ENCODE assay signal across 17 cellular contexts in the genomic region with DNA sequence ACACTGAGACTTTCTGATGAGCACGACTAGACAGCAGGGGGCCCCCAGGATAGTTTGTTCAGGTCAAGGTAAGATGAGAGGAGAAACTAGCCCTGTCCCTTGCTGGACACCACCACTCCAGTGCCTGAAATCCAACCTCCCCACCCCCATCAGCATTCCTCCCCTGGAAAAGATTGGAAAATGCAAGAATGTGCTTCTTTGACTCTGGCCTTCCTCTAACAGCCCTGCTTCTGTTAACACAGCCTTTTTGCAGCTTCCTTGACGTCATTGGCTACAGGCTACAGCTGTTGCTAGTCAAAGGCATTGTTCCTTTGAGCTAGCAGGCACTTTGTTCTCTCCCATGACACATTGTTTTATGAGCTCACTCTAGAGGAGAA. TPM values are rescaled to one million over a fixed set of nuclear protein-coding genes. Genes with fewer than 3 reads are reported as not detected.
DNase-seq lines count a peak whose midpoint lies in the region; ATAC-seq and TF ChIP-seq lines count a peak whose summit lies in the region.
"Had no signal": no experiment of that assay in that cellular context is flagged by ENCODE, and none has a peak within 500 bp of the region (broad histone marks: within the 10 kb centered on the region; RNA-seq: fewer than 3 reads in every experiment).

No MANE protein-coding gene starts in this region.

- peaks cover 20% of the 10 kb centered on the region for H3K27me3 Mint-ChIP-seq in activated CD4-positive, alpha-beta memory T cell treated with anti-CD3 and anti-CD28 coated beads, Interleukin-2, amount 10 ng/mL, durations not matched to agents 7 days and 5 days

- no peak for TF ChIP-seq POLR2A in IMR-90 (IDR thresholded peaks at IDR 0.05; ENCODE audit: low read depth, low read length)

- POLR2A ChIA-PET in IMR-90 (lab: Charles Lee; ENCODE audit: unreplicated experiment): no interaction called here
- POLR2A ChIA-PET in activated CD4-positive, alpha-beta memory T cell treated with anti-CD3 and anti-CD28 coated beads, Interleukin-2, amount 10 ng/mL, durations not matched to agents 7 days and 5 days (lab: Charles Lee): no interaction called here

- TF ChIP-seq RAD21 in IMR-90 (IDR thresholded peaks at IDR 0.05; ENCODE audit: low read length): no peak

- H2BK15ac ChIP-seq in IMR-90 (ENCODE audit: low read depth, low read length): peak overlapping the region; percentile 9; the same call in 1 of the 3 replicates

- TF ChIP-seq CTCF in IMR-90 (conservative IDR thresholded peaks at IDR 0.05; ENCODE audit: low read depth, low read length): no peak
- no peak for TF ChIP-seq CTCF in cardiac fibroblast (IDR thresholded peaks at IDR 0.05; ENCODE audit: low read depth, low read length)

- H3K23ac ChIP-seq in IMR-90 (ENCODE audit: low read depth, low read length): no peak overlapping the region

- BruUV-seq in IMR-90 (replicated peaks; lab: Mats Ljungman, UMichigan): no TSS peak

- DNase-seq in IMR-90 (peak; percentile 93), cardiac fibroblast (ENCODE audit: low read depth in 2 of 2) (peak; percentile 88 to 89), iPS-NIHi11 (ENCODE audit: low spot score) (peak; percentile 38), renal cortical epithelial cell (ENCODE audit: low read depth) (peak; percentile 23)
- DNase-seq in activated CD4-positive, alpha-beta T cell treated with anti-CD3 and anti-CD28 coated beads for 48 hours: no peak
- DNase-seq in activated CD4-positive, alpha-beta memory T cell treated with anti-CD3 and anti-CD28 coated beads, Interleukin-2, amount 10 ng/mL, durations not matched to agents 7 days and 5 days: no peak
- DNase-seq: activated T-cell treated with anti-CD3 and anti-CD28 coated beads for 4 hours; amniotic stem cell; DMS 273 treated with DMSO at 0.1 percent for 48 hours; NCI-H2171; ovary; Peyer's patch; stimulated activated CD4-positive, alpha-beta T cell treated with anti-CD3 and anti-CD28 coated beads, Interleukin-4, amount 100 ng/mL, for 1 hour; stomach; WERI-Rb-1 had no signal

- dilution Hi-C loops in IMR-90 (cut with HindIII; ENCODE audit: low sequenced_read_pairs, unreplicated experiment): no loop called here

- H2BK20ac ChIP-seq in IMR-90 (ENCODE audit: low read depth, low read length): peak overlapping the region; percentile 56; the same call in 1 of the 2 replicates

- H4K91ac ChIP-seq in IMR-90 (ENCODE audit: insufficient read depth, low read depth, low read length): peak overlapping the region; percentile 38; the same call in 1 of the 2 replicates

- peaks cover 13% of the 10 kb centered on the region for H3K4me1 ChIP-seq in IMR-90 (ENCODE audit: control insufficient read depth, insufficient read depth, low read length)
- H3K4me1 ChIP-seq: Peyer's patch, stomach had no signal

- peak overlapping the region in 1 of 2 experiments; percentile 25; a peak in 1 of 4 replicates for H4K8ac ChIP-seq in IMR-90 (ENCODE audit: low read depth in 2 of 2, low read length in 2 of 2)

- peaks cover 4% of the 10 kb centered on the region; the same call in 1 of the 2 replicates for H3K9me1 ChIP-seq in IMR-90 (ENCODE audit: insufficient read depth, low read length)

- H3K27ac ChIP-seq in IMR-90 (ENCODE audit: insufficient read depth, low read length): peak overlapping the region; percentile 54; the same call in 1 of the 2 replicates
- H3K27ac ChIP-seq: KMS-11, ovary, Peyer's patch, stomach, WERI-Rb-1 had no signal

- H3K36me3 ChIP-seq in IMR-90 (ENCODE audit: control insufficient read depth, insufficient read depth, low read length): no peaks in the 10 kb centered on the region
- H3K36me3 ChIP-seq: ovary, Peyer's patch, stomach, WERI-Rb-1 had no signal

- peak overlapping the region; percentile 45; the same call in 1 of the 2 replicates for H2BK120ac ChIP-seq in IMR-90 (ENCODE audit: low read depth, low read length)

- no peak overlapping the region; the same call in 1 of the 2 replicates for H2AK5ac ChIP-seq in IMR-90 (ENCODE audit: low read depth, low read length)

- no peak overlapping the region for H3K56ac ChIP-seq in IMR-90 (ENCODE audit: extremely low read depth, insufficient read depth, low read length)

- H2AK9ac ChIP-seq in IMR-90 (replicated peaks; ENCODE audit: low read depth, low read length, poor library complexity): no peak overlapping the region

- H3K9ac ChIP-seq in IMR-90 (ENCODE audit: low read depth, low read length): no peak overlapping the region
- H3K9ac ChIP-seq: KMS-11 had no signal

- H3K27me3 ChIP-seq in IMR-90 (ENCODE audit: control insufficient read depth, insufficient read depth, low read length): no peaks in the 10 kb centered on the region
- H3K27me3 ChIP-seq: ovary, Peyer's patch, stomach had no signal

- no peak overlapping the region for H3K4me3 Mint-ChIP-seq in activated CD4-positive, alpha-beta memory T cell treated with anti-CD3 and anti-CD28 coated beads, Interleukin-2, amount 10 ng/mL, durations not matched to agents 7 days and 5 days

- in situ Hi-C loops in IMR-90 (cut with MboI; ENCODE audit: low sequenced_read_pairs): no loop called here

- H3K4ac ChIP-seq in IMR-90 (ENCODE audit: low read depth, low read length): no peak overlapping the region

- peak overlapping the region; percentile 1; the same call in 1 of the 2 replicates for H3K4me2 ChIP-seq in IMR-90 (ENCODE audit: low read depth, low read length)
- H3K4me2 ChIP-seq: KMS-11 had no signal

- H3K14ac ChIP-seq in IMR-90 (replicated peaks; ENCODE audit: low read depth, low read length): no peak overlapping the region

- no peak overlapping the region for H3K4me3 ChIP-seq in IMR-90 (ENCODE audit: insufficient read depth, low read depth, low read length)
- no peak overlapping the region for H3K4me3 ChIP-seq in cardiac fibroblast (replicated peaks in 1 of 2; ENCODE audit: low read depth in 2 of 2, low read length in 2 of 2)
- H3K4me3 ChIP-seq: ovary, Peyer's patch, stomach had no signal

- no peaks in the 10 kb centered on the region for H3K9me3 Mint-ChIP-seq in activated CD4-positive, alpha-beta memory T cell treated with anti-CD3 and anti-CD28 coated beads, Interleukin-2, amount 10 ng/mL, durations not matched to agents 7 days and 5 days

- no peaks in the 10 kb centered on the region for H3K9me3 ChIP-seq in IMR-90 (ENCODE audit: control insufficient read depth, insufficient read depth, low read length)
- H3K9me3 ChIP-seq: ovary, Peyer's patch, stomach had no signal

- H2AFZ ChIP-seq in IMR-90 (replicated peaks; ENCODE audit: low read length, poor library complexity): peak overlapping the region; percentile 66

- H3K18ac ChIP-seq in IMR-90 (ENCODE audit: low read depth, low read length): peak overlapping the region; percentile 50

- intact Hi-C loops in IMR-90 (cut with micrococcal nuclease): no loop called here

- ATAC-seq in IMR-90 (ENCODE audit: low read depth): peak; percentile 92
- ATAC-seq in HG03571 (IDR thresholded peaks at IDR 0.05; ENCODE audit: unreplicated experiment): no peak

- H3K79me1 ChIP-seq in IMR-90 (ENCODE audit: low read depth in 1 of 2, low read length in 2 of 2): no peaks in the 10 kb centered on the region

- no peak overlapping the region for H2BK5ac ChIP-seq in IMR-90 (ENCODE audit: low read depth, low read length, poor library complexity, severe bottlenecking)

- peak overlapping the region; percentile 10; the same call in 1 of the 2 replicates for H4K5ac ChIP-seq in IMR-90 (ENCODE audit: low read depth, low read length)

- WGBS in IMR-90 (ENCODE audit: extremely low coverage in 2 of 2, insufficient read length in 1 of 2), 2 experiments: 14% methylated on average over 1 of the region's 2 CpGs; no CpG with 5 or more reads in 1 of the 2 experiments

- H3K36me3 Mint-ChIP-seq in activated CD4-positive, alpha-beta memory T cell treated with anti-CD3 and anti-CD28 coated beads, Interleukin-2, amount 10 ng/mL, durations not matched to agents 7 days and 5 days (ENCODE audit: low read depth): no peaks in the 10 kb centered on the region

- CTCF ChIA-PET in IMR-90 (lab: Yijun Ruan, JAX): interaction anchor here (0.5 to 0.6 kb wide), 2 partner anchors 49 to 512 kb away, joined by 3 to 6 read pairs; no protein-coding TSS in a partner anchor
- CTCF ChIA-PET in activated CD4-positive, alpha-beta memory T cell treated with anti-CD3 and anti-CD28 coated beads, Interleukin-2, amount 10 ng/mL, durations not matched to agents 7 days and 5 days (lab: Charles Lee): no interaction called here

- H3K4me1 Mint-ChIP-seq in activated CD4-positive, alpha-beta memory T cell treated with anti-CD3 and anti-CD28 coated beads, Interleukin-2, amount 10 ng/mL, durations not matched to agents 7 days and 5 days: no peaks in the 10 kb centered on the region

- no peaks in the 10 kb centered on the region for H4K20me1 ChIP-seq in IMR-90 (ENCODE audit: insufficient read depth, low read length)

- H3K27ac Mint-ChIP-seq in activated CD4-positive, alpha-beta memory T cell treated with anti-CD3 and anti-CD28 coated beads, Interleukin-2, amount 10 ng/mL, durations not matched to agents 7 days and 5 days: no peak overlapping the region

TF ChIP-seq in IMR-90, 13 proteins besides CTCF, POLR2A, EP300 and RAD21 (continues in another document):
- TF ChIP-seq, protein P1, sequence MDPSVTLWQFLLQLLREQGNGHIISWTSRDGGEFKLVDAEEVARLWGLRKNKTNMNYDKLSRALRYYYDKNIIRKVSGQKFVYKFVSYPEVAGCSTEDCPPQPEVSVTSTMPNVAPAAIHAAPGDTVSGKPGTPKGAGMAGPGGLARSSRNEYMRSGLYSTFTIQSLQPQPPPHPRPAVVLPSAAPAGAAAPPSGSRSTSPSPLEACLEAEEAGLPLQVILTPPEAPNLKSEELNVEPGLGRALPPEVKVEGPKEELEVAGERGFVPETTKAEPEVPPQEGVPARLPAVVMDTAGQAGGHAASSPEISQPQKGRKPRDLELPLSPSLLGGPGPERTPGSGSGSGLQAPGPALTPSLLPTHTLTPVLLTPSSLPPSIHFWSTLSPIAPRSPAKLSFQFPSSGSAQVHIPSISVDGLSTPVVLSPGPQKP (IDR thresholded peaks at IDR 0.05; ENCODE audit: borderline replicate concordance, low read depth, low read length): no peak
- TF ChIP-seq MAZ (IDR thresholded peaks at IDR 0.05; ENCODE audit: borderline replicate concordance, low read depth, low read length) (no peak), MXI1 (IDR thresholded peaks at IDR 0.05; ENCODE audit: borderline replicate concordance, low read depth, low read length) (no peak), NFE2L2 (IDR thresholded peaks at IDR 0.05; ENCODE audit: low read depth, low read length) (no peak), FOS (IDR thresholded peaks at IDR 0.05; ENCODE audit: low read depth, low read length) (no peak)

RNA-seq across cellular contexts. Expression of a gene that starts 20.1 kb away (rescaled TPM):
- 297 and 326 TPM in 2 replicates for total RNA-seq in IMR-90 (2012; rRNA removed)
- 211 and 235 TPM in 2 replicates for polyA plus RNA-seq in IMR-90 (2012; rRNA removed)
- polyA plus RNA-seq in IMR-90 (2012; cell fraction: cytosol; rRNA removed): 117 and 133 TPM in 2 replicates
- polyA plus RNA-seq in IMR-90 (2012; cell fraction: nucleus; rRNA removed; ENCODE audit: low replicate concordance): 75.2 and 176 TPM in 2 replicates
- 0.89 and 3.6 TPM in 2 replicates for total RNA-seq in renal cortical epithelial cell
- under 1 TPM; 0.33 to 0.35 TPM for total RNA-seq in activated CD4-positive, alpha-beta memory T cell treated with anti-CD3 and anti-CD28 coated beads, Interleukin-2, amount 10 ng/mL, durations not matched to agents 7 days and 5 days

Comparison
In these comparisons a context has a peak if more than half of its experiments do, and no peak if none do; other contexts are left out.
1. DNase-seq: peak in IMR-90 (single experiment), cardiac fibroblast (2 of 2), iPS-NIHi11 (single experiment) and renal cortical epithelial cell (single experiment); none in activated CD4-positive, alpha-beta T cell treated with anti-CD3 and anti-CD28 coated beads for 48 hours (single experiment) and activated CD4-positive, alpha-beta memory T cell treated with anti-CD3 and anti-CD28 coated beads, Interleukin-2, amount 10 ng/mL, durations not matched to agents 7 days and 5 days (single experiment).
2. RNA of a gene that starts 20.1 kb away (total RNA-seq): 297 to 326 TPM in IMR-90; 0.89 to 3.6 TPM in renal cortical epithelial cell and 0.33 to 0.35 TPM in activated CD4-positive, alpha-beta memory T cell treated with anti-CD3 and anti-CD28 coated beads, Interleukin-2, amount 10 ng/mL, durations not matched to agents 7 days and 5 days; every median in the first group is over 10 times any median in the second.